34 cellular contexts compared by ENCODE assay signal in genomic region chr14:47833006-47833405, GRCh38.
"Had no signal": no experiment of that assay in that cellular context is flagged by ENCODE, and none has a peak within 500 bp of the region (broad histone marks: within the 10 kb centered on the region; RNA-seq: fewer than 3 reads in every experiment).

No MANE protein-coding gene starts in this region.

- H3K27me3 ChIP-seq: brain microvascular endothelial cell, dorsolateral prefrontal cortex, gastroesophageal sphincter, left lung, pancreas, stomach, thyroid gland, upper lobe of left lung, vagina had no signal

- FAIRE-seq: astrocyte, kidney, pancreas had no signal

- ATAC-seq: activated T-cell treated with anti-CD3 and anti-CD28 coated beads, Interleukin-2, amount 50 U/mL, for 4 hours; activated T-helper 17 cell treated with anti-CD3 and anti-CD28 coated beads, Interleukin-2, amount 50 U/mL, for 72 hours; effector memory CD8-positive, alpha-beta T cell; gastroesophageal sphincter; left lung; lower lobe of right lung; natural killer cell; pancreas; stimulated activated naive B cell treated with anti-CD40 and anti-IgM and Interleukin-4, amounts not matched to agents 10 μg/mL and 1 μg/mL and 100 μg/mL, for 72 hours had no signal

- H3K9me3 ChIP-seq: lower lobe of right lung, pancreas, prostate gland, thyroid gland, upper lobe of left lung, vagina had no signal

- H3K4me1 ChIP-seq: gastroesophageal sphincter, left lung, lower lobe of right lung, pancreas, prostate gland, stomach, thyroid gland, upper lobe of left lung, vagina had no signal

- H3K27ac ChIP-seq: brain microvascular endothelial cell, coronary artery, dorsolateral prefrontal cortex, gastroesophageal sphincter, left lung, lower lobe of right lung, pancreas, prostate gland, stomach, thyroid gland, upper lobe of left lung, vagina, VCaP had no signal

- H3K36me3 ChIP-seq: brain microvascular endothelial cell, gastroesophageal sphincter, left lung, lower lobe of right lung, pancreas, prostate gland, stomach, thyroid gland, upper lobe of left lung, vagina had no signal

- DNase-seq: activated CD4-positive, alpha-beta T cell treated with anti-CD3 and anti-CD28 coated beads for 48 hours; activated CD4-positive, alpha-beta T cell treated with anti-CD3 and anti-CD28 coated beads, Interleukin-2, amount 50 U/mL, for 48 hours; activated CD8-positive, alpha-beta memory T cell treated with anti-CD3 and anti-CD28 coated beads for 24 hours; activated gamma-delta T cell treated with Interleukin-2 at 50 U/mL for 16 hours; activated naive CD4-positive, alpha-beta T cell treated with anti-CD3 and anti-CD28 coated beads, Interleukin-2, amount 50 U/mL, for 16 hours; activated T-cell treated with anti-CD3 and anti-CD28 coated beads, Interleukin-2, amount 50 U/mL, for 4 hours; amniotic stem cell; brain microvascular endothelial cell; dorsolateral prefrontal cortex; effector memory CD8-positive, alpha-beta T cell; erythroblast; head of caudate nucleus; hypothalamus; immature natural killer cell; left lung; lower lobe of right lung; mesenchymal stem cell; natural killer cell; pancreas; stimulated activated CD4-positive, alpha-beta T cell treated with anti-CD3 and anti-CD28 coated beads, Interleukin-15, amount 100 ng/mL, for 24 hours; stimulated activated CD4-positive, alpha-beta T cell treated with anti-CD3 and anti-CD28 coated beads, Interleukin-2, amount 100 ng/mL, for 24 hours; stimulated activated naive B cell treated with anti-CD40 and anti-IgM and Interleukin-4, amounts not matched to agents 10 μg/mL and 1 μg/mL and 100 μg/mL, for 72 hours; stomach; T-helper 1 cell; thyroid gland; upper lobe of left lung had no signal

- H3K4me3 ChIP-seq: coronary artery, dorsolateral prefrontal cortex, gastroesophageal sphincter, left lung, lower lobe of right lung, pancreas, prostate gland, stomach, thyroid gland, upper lobe of left lung, vagina had no signal
